Comparison of ENCODE assay signal across 15 cellular contexts in the genomic region with DNA sequence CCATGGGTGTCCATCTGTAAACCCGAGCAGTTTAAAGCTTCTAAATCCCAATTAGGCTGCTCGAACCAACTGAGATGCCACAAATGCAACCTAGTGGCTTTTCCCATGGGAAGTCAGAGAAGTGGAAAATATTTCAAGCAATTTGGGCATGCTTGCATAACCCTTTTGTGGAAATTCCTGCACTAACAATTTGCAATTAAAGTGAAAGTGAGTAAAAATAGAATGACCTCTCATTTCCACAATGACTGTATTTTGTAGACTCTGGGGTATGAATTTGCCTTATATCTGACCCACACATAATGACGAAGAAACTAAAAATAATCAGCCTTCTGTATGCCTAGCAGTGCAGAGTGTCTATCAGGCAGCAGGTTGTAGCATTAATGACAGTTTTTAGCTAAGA.
DNase-seq lines count a peak whose midpoint lies in the region; ATAC-seq and TF ChIP-seq lines count a peak whose summit lies in the region.
"Had no signal": no experiment of that assay in that cellular context is flagged by ENCODE, and none has a peak within 500 bp of the region (broad histone marks: within the 10 kb centered on the region; RNA-seq: fewer than 3 reads in every experiment).

No MANE protein-coding gene starts in this region.

- 0 out of 2 replicates have a peak overlapping the region, but pooled peaks have one; percentile 4 for H3K4me3 ChIP-seq in AG09309 (ENCODE audit: control insufficient read depth, low read depth, low read length)
- peak overlapping the region; percentile 13 for H3K4me3 ChIP-seq in fibroblast of the aortic adventitia (ENCODE audit: low read depth, low read length)
- H3K4me3 ChIP-seq: adrenal gland had no signal

- TF ChIP-seq CTCF in AG09309 (IDR thresholded peaks at IDR 0.05; ENCODE audit: control insufficient read depth, insufficient read depth, low read depth, low read length, missing control alignments) = no peak
- TF ChIP-seq CTCF in fibroblast of the aortic adventitia (IDR thresholded peaks at IDR 0.05; ENCODE audit: insufficient read depth, low read length) = no peak

- ATAC-seq in GM19455 (IDR thresholded peaks at IDR 0.05; ENCODE audit: unreplicated experiment) (peak; percentile 76), HG03565 (IDR thresholded peaks at IDR 0.05; ENCODE audit: unreplicated experiment) (peak; percentile 84), HG03108 (IDR thresholded peaks at IDR 0.05; ENCODE audit: unreplicated experiment) (no peak), HG03139 (IDR thresholded peaks at IDR 0.05; ENCODE audit: unreplicated experiment) (no peak), HG03521 (IDR thresholded peaks at IDR 0.05; ENCODE audit: unreplicated experiment) (no peak)
- ATAC-seq: naive thymus-derived CD4-positive, alpha-beta T cell had no signal

- DNase-seq in AG09309 (ENCODE audit: low read depth) (peak; percentile 76), fibroblast of the aortic adventitia (ENCODE audit: low read depth) (peak; percentile 79), Kasumi-1 (lab: John Stamatoyannopoulos, UW) (no peak)
- DNase-seq: activated CD4-positive, alpha-beta T cell treated with anti-CD3 and anti-CD28 coated beads, Interleukin-2, amount 50 U/mL, for 4 hours; adrenal gland; CD4-positive, alpha-beta memory T cell; naive thymus-derived CD4-positive, alpha-beta T cell; NCI-H1417; Right ventricle myocardium superior; stimulated activated CD4-positive, alpha-beta T cell treated with anti-CD3 and anti-CD28 coated beads, Interleukin-4, amount 100 ng/mL, for 4 hours had no signal

Comparison
In these comparisons a context has a peak if more than half of its experiments do, and no peak if none do; other contexts are left out.
1. DNase-seq: peak in AG09309 (single experiment) and fibroblast of the aortic adventitia (single experiment); none in Kasumi-1 (0 of 2).
2. ATAC-seq: peak in GM19455 (single experiment) and HG03565 (single experiment); none in HG03108 (single experiment), HG03139 (single experiment) and HG03521 (single experiment).